ENCODE assay signal across 8 cellular contexts in the genomic region with DNA sequence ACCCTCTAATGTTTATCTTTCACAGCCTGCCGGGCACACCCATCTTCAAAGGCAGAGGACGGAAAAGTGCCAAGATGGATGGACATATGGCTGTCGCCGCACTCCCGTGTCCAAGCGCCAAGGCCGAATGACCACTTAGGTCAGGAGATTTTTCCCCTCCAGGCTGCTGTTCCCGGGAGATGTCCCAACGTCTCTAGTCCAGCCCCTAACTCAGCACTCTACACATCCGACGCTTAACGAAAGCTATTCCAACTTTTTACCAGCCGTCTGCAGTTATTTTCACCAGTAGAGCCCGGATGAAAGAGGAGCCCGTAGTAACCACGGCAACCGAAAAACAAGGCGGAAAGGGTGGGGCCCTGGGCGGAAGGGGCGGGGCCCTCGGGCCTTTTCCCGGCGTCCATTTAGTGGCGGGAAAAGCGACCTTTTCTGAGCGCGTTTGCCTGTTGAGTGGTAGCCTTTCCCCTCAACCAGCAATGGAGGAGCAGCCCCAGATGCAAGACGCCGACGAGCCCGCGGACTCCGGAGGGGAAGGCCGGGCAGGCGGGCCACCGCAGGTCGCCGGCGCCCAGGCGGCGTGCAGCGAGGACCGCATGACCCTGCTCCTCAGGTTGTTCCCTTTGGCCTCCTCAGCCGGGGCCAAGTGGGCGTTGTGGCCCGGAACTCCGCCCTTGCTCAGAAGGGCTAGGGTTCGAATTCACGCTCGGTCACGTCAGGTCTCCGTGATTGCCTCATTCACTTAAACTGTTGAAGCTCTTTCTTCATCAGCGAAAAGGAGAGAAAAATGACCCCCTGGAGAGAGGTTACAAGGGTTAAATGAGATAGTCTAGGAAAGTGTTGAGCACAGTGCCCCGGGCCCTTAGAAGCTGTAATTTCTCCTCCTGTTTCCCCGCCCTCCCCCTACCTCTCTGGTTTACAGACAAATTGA. TPM values are rescaled to one million over a fixed set of nuclear protein-coding genes. Genes with fewer than 3 reads are reported as not detected.
A peak's percentile ranks its signal among the peaks of the same experiment; 100 is the strongest.
DNase-seq lines count a peak whose midpoint lies in the region; ATAC-seq and TF ChIP-seq lines count a peak whose summit lies in the region.

A gene with protein sequence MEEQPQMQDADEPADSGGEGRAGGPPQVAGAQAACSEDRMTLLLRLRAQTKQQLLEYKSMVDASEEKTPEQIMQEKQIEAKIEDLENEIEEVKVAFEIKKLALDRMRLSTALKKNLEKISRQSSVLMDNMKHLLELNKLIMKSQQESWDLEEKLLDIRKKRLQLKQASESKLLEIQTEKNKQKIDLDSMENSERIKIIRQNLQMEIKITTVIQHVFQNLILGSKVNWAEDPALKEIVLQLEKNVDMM (plus strand): TSS at position 422 of the 925 bp plus-strand sequence. CDS start 52 bp downstream, at position 474.

- H3K36me3 Mint-ChIP-seq in CD4-positive, CD25-positive, alpha-beta regulatory T cell, result no peaks in the 10 kb centered on the region
- H3K36me3 Mint-ChIP-seq in dendritic cell treated with granulocyte-macrophage colony-stimulating factor and Interleukin-4, amounts not matched to agents 40 ng/mL and 50 ng/mL, for 4 days (ENCODE audit: low read depth), result peaks cover 6% of the 10 kb centered on the region

- peaks cover 4% of the 10 kb centered on the region for H3K27me3 Mint-ChIP-seq in CD4-positive, CD25-positive, alpha-beta regulatory T cell
- no peaks in the 10 kb centered on the region for H3K27me3 Mint-ChIP-seq in dendritic cell treated with granulocyte-macrophage colony-stimulating factor and Interleukin-4, amounts not matched to agents 40 ng/mL and 50 ng/mL, for 4 days

- TF ChIP-seq CTCF in left lung (IDR thresholded peaks at IDR 0.05), result no peak

- DNase-seq in CD4-positive, CD25-positive, alpha-beta regulatory T cell, result peak; percentile 88 to 92 (median 91)
- peak; percentile 87 for DNase-seq in NCI-H774 (lab: John Stamatoyannopoulos, UW)
- DNase-seq in activated CD4-positive, alpha-beta T cell treated with anti-CD3 and anti-CD28 coated beads, Interleukin-2, amount 50 U/mL, for 24 hours (ENCODE audit: low read depth in 1 of 2, low spot score in 1 of 2), result peak; percentile 76 to 91
- DNase-seq in left lung, result peak; percentile 91 to 95
- DNase-seq in stimulated activated CD4-positive, alpha-beta T cell treated with anti-CD3 and anti-CD28 coated beads, Interleukin-2, amount 100 ng/mL, for 48 hours, result peak; percentile 89 to 90

- H3K4me3 Mint-ChIP-seq in CD4-positive, CD25-positive, alpha-beta regulatory T cell, result peak within 1 kb of the TSS; percentile 93 to 99 (median 94)
- peak within 1 kb of the TSS; percentile 91 for H3K4me3 Mint-ChIP-seq in dendritic cell treated with granulocyte-macrophage colony-stimulating factor and Interleukin-4, amounts not matched to agents 40 ng/mL and 50 ng/mL, for 4 days

- H3K27me3 ChIP-seq in CD4-positive, CD25-positive, alpha-beta regulatory T cell (ENCODE audit: control insufficient read depth, insufficient read depth, low read length), result no peaks in the 10 kb centered on the region
- no peaks in the 10 kb centered on the region for H3K27me3 ChIP-seq in left lung

- no peaks in the 10 kb centered on the region for H3K9me3 Mint-ChIP-seq in CD4-positive, CD25-positive, alpha-beta regulatory T cell
- no peaks in the 10 kb centered on the region for H3K9me3 Mint-ChIP-seq in dendritic cell treated with granulocyte-macrophage colony-stimulating factor and Interleukin-4, amounts not matched to agents 40 ng/mL and 50 ng/mL, for 4 days

- peak; percentile 94 to 96 for ATAC-seq in CD4-positive, CD25-positive, alpha-beta regulatory T cell (ENCODE audit: low read depth in 2 of 2)
- peak; percentile 96 for ATAC-seq in GM19438 (IDR thresholded peaks at IDR 0.05; ENCODE audit: low read depth, unreplicated experiment)
- peak; percentile 92 for ATAC-seq in HG03571 (IDR thresholded peaks at IDR 0.05; ENCODE audit: unreplicated experiment)
- ATAC-seq in left lung, result peak; percentile 99

- H3K27ac ChIP-seq in CD4-positive, CD25-positive, alpha-beta regulatory T cell (ENCODE audit: insufficient read depth, low read length, poor library complexity, severe bottlenecking), result peak within 1 kb of the TSS; percentile 80
- peak within 1 kb of the TSS; percentile 78 to 89 for H3K27ac ChIP-seq in left lung

- peaks cover 14% of the 10 kb centered on the region for H3K4me1 ChIP-seq in CD4-positive, CD25-positive, alpha-beta regulatory T cell (ENCODE audit: control insufficient read depth, insufficient read depth, low read length, poor library complexity, severe bottlenecking)
- peaks cover 0 to 14% of the 10 kb centered on the region in 2 donors for H3K4me1 ChIP-seq in left lung

- peaks cover 3 to 22% (median 10%) of the 10 kb centered on the region in 4 donors for H3K4me1 Mint-ChIP-seq in CD4-positive, CD25-positive, alpha-beta regulatory T cell
- H3K4me1 Mint-ChIP-seq in dendritic cell treated with granulocyte-macrophage colony-stimulating factor and Interleukin-4, amounts not matched to agents 40 ng/mL and 50 ng/mL, for 4 days (ENCODE audit: low read depth), result peaks cover 9% of the 10 kb centered on the region

- H3K27ac Mint-ChIP-seq in CD4-positive, CD25-positive, alpha-beta regulatory T cell, result peak within 1 kb of the TSS; percentile 76 to 94 (median 92)
- H3K27ac Mint-ChIP-seq in dendritic cell treated with granulocyte-macrophage colony-stimulating factor and Interleukin-4, amounts not matched to agents 40 ng/mL and 50 ng/mL, for 4 days, result peak within 1 kb of the TSS; percentile 92

- intact Hi-C loops in dendritic cell treated with granulocyte-macrophage colony-stimulating factor and Interleukin-4, amounts not matched to agents 40 ng/mL and 50 ng/mL, for 4 days (cut with micrococcal nuclease), result loop anchor here (1.0 kb wide), 3 partner anchors 22 to 95 kb away; partner anchors contain the start of genes CCNB1, CDK7 and SLC30A5
- intact Hi-C loops in left lung (cut with DNase I), result no loop called here

- no peaks in the 10 kb centered on the region for H3K9me3 ChIP-seq in CD4-positive, CD25-positive, alpha-beta regulatory T cell (ENCODE audit: control insufficient read depth in 2 of 2, low read length in 2 of 2)
- H3K9me3 ChIP-seq in left lung, result no peaks in the 10 kb centered on the region

- H3K36me3 ChIP-seq in CD4-positive, CD25-positive, alpha-beta regulatory T cell (ENCODE audit: control insufficient read depth, insufficient read depth, low read length), result no peaks in the 10 kb centered on the region
- H3K36me3 ChIP-seq in left lung, result no peaks in the 10 kb centered on the region

- H3K4me3 ChIP-seq in CD4-positive, CD25-positive, alpha-beta regulatory T cell (ENCODE audit: low read depth, low read length), result peak within 1 kb of the TSS; percentile 97
- H3K4me3 ChIP-seq in left lung, result peak within 1 kb of the TSS; percentile 63 to 68

RNA-seq across cellular contexts. Expression of the gene that starts here (rescaled TPM):
- total RNA-seq in CD4-positive, CD25-positive, alpha-beta regulatory T cell, result 6.0 TPM
- 1 to 10 TPM; 5.6 to 9.3 (median 6.3) TPM for polyA plus RNA-seq in CD4-positive, CD25-positive, alpha-beta regulatory T cell
- 1 to 10 TPM; 4.1 to 6.4 TPM for total RNA-seq in left lung

Comparison
In these comparisons a context has a peak if more than half of its experiments do, and no peak if none do; other contexts are left out.
1. Peak in every context shown above with its lines: DNase-seq, ATAC-seq, H3K4me3 ChIP-seq and H3K27ac ChIP-seq.